Comparison of ENCODE assay signal across 12 cellular contexts in genomic region chr5:176540476-176540899, GRCh38. TPM values are rescaled to one million over a fixed set of nuclear protein-coding genes. Genes with fewer than 3 reads are reported as not detected.
A peak's percentile ranks its signal among the peaks of the same experiment; 100 is the strongest.
DNase-seq lines count a peak whose midpoint lies in the region; ATAC-seq and TF ChIP-seq lines count a peak whose summit lies in the region.
"Had no signal": no experiment of that assay in that cellular context is flagged by ENCODE, and none has a peak within 500 bp of the region (broad histone marks: within the 10 kb centered on the region; RNA-seq: fewer than 3 reads in every experiment).

No MANE protein-coding gene starts in this region.

- H3K4me1 ChIP-seq in spleen: peaks cover 31 to 81% (median 70%) of the 10 kb centered on the region in 6 donors
- H3K4me1 ChIP-seq in BE2C: peaks cover 10% of the 10 kb centered on the region
- peaks cover 31% of the 10 kb centered on the region for H3K4me1 ChIP-seq in HAP-1

- peaks cover 59% of the 10 kb centered on the region for H3K4me1 Mint-ChIP-seq in activated T-cell treated with anti-CD3 and anti-CD28 coated beads, Interleukin-2, amount 50 U/mL, for 4 hours (ENCODE audit: low read depth)
- peaks cover 49 to 59% of the 10 kb centered on the region in 2 donors for H3K4me1 Mint-ChIP-seq in effector memory CD8-positive, alpha-beta T cell (ENCODE audit: low read depth in 2 of 2)

- H3K27me3 ChIP-seq in spleen (replicated peaks in 1 of 7) (no peaks in the 10 kb centered on the region), BE2C (no peaks in the 10 kb centered on the region), HAP-1 (ENCODE audit: low read depth) (no peaks in the 10 kb centered on the region)
- H3K27me3 ChIP-seq: right atrium auricular region, tibial nerve had no signal

- intact Hi-C loops in spleen (cut with DNase I; ENCODE audit: low total_unique reads): no loop called here

- no peak overlapping the region for H3K4me3 ChIP-seq in SK-N-MC
- H3K4me3 ChIP-seq in spleen: peak overlapping the region in 1 of 8 donors; percentile 93
- no peak overlapping the region for H3K4me3 ChIP-seq in BE2C (ENCODE audit: low read depth, low read length)
- no peak overlapping the region for H3K4me3 ChIP-seq in HAP-1
- H3K4me3 ChIP-seq: right atrium auricular region, tibial nerve had no signal

- no peak for DNase-seq in activated T-cell treated with anti-CD3 and anti-CD28 coated beads, Interleukin-2, amount 50 U/mL, for 4 hours
- DNase-seq in activated T-cell treated with anti-CD3 and anti-CD28 coated beads, Interleukin-2, amount 50 U/mL, for 1 hour: no peak
- no peak for DNase-seq in SK-N-MC (ENCODE audit: low read depth, low spot score)
- DNase-seq in effector memory CD8-positive, alpha-beta T cell: no peak
- DNase-seq in spleen: no peak
- no peak for DNase-seq in BE2C
- no peak for DNase-seq in NCI-H2227 (lab: John Stamatoyannopoulos, UW; ENCODE audit: unreplicated experiment)
- no peak for DNase-seq in HAP-1 (ENCODE audit: low spot score in 2 of 2)
- DNase-seq: NCI-H510A treated with DMSO at 0.1 percent for 48 hours had no signal

- no peak for ATAC-seq in activated T-cell treated with anti-CD3 and anti-CD28 coated beads, Interleukin-2, amount 50 U/mL, for 4 hours
- ATAC-seq in effector memory CD8-positive, alpha-beta T cell (replicated peaks): no peak

- H3K27ac ChIP-seq in SK-N-MC: peak overlapping the region; percentile 81
- peak overlapping the region in 7 of 8 donors; percentile 89 to 100 (median 95) for H3K27ac ChIP-seq in spleen

- peak overlapping the region; percentile 46 for H3K4me3 Mint-ChIP-seq in activated T-cell treated with anti-CD3 and anti-CD28 coated beads, Interleukin-2, amount 50 U/mL, for 4 hours
- peak overlapping the region; percentile 89 to 91 for H3K4me3 Mint-ChIP-seq in effector memory CD8-positive, alpha-beta T cell

- in situ Hi-C loops in HAP-1 (cut with MboI; ENCODE audit: low sequenced_read_pairs): loop anchor here (10.0 kb wide), 1 partner anchor 126 kb away; the partner anchor contains the start of gene CLTB

- H3K36me3 ChIP-seq in SK-N-MC (ENCODE audit: insufficient read depth, low read length) (peaks cover 2% of the 10 kb centered on the region; the same call in 1 of the 2 replicates), spleen (no peaks in the 10 kb centered on the region), BE2C (no peaks in the 10 kb centered on the region; the same call in 1 of the 2 replicates), HAP-1 (replicated peaks) (no peaks in the 10 kb centered on the region)
- H3K36me3 ChIP-seq: right atrium auricular region, tibial nerve had no signal

- H3K36me3 Mint-ChIP-seq in activated T-cell treated with anti-CD3 and anti-CD28 coated beads, Interleukin-2, amount 50 U/mL, for 4 hours (ENCODE audit: insufficient read depth): no peaks in the 10 kb centered on the region
- peaks cover 51% of the 10 kb centered on the region for H3K36me3 Mint-ChIP-seq in effector memory CD8-positive, alpha-beta T cell (ENCODE audit: insufficient read depth)

- H3K9me3 Mint-ChIP-seq in activated T-cell treated with anti-CD3 and anti-CD28 coated beads, Interleukin-2, amount 50 U/mL, for 4 hours: no peaks in the 10 kb centered on the region
- H3K9me3 Mint-ChIP-seq in effector memory CD8-positive, alpha-beta T cell: no peaks in the 10 kb centered on the region

- no peak for TF ChIP-seq CTCF in spleen (IDR thresholded peaks at IDR 0.05 in 8 of 11, conservative IDR thresholded peaks at IDR 0.05 in 3 of 11)
- TF ChIP-seq CTCF in BE2C (IDR thresholded peaks at IDR 0.05; ENCODE audit: low read depth, low read length): no peak

- peak overlapping the region; percentile 60 for H3K9ac ChIP-seq in SK-N-MC (ENCODE audit: insufficient read length)

- 65 to 92% (median 80%) methylated on average over 8 of the region's 8 CpGs for WGBS in spleen, 5 donors

- H3K27ac Mint-ChIP-seq in effector memory CD8-positive, alpha-beta T cell: peak overlapping the region; percentile 92 to 98

- H3K9me3 ChIP-seq in SK-N-MC (ENCODE audit: low read depth, low read length): no peaks in the 10 kb centered on the region
- no peaks in the 10 kb centered on the region for H3K9me3 ChIP-seq in spleen
- H3K9me3 ChIP-seq in BE2C: no peaks in the 10 kb centered on the region
- no peaks in the 10 kb centered on the region for H3K9me3 ChIP-seq in HAP-1
- H3K9me3 ChIP-seq: right atrium auricular region, tibial nerve had no signal

- no peaks in the 10 kb centered on the region for H3K27me3 Mint-ChIP-seq in activated T-cell treated with anti-CD3 and anti-CD28 coated beads, Interleukin-2, amount 50 U/mL, for 4 hours (ENCODE audit: low read depth)
- no peaks in the 10 kb centered on the region for H3K27me3 Mint-ChIP-seq in effector memory CD8-positive, alpha-beta T cell

- TF ChIP-seq POLR2A in spleen (IDR thresholded peaks at IDR 0.05): no peak

RNA-seq across cellular contexts. Expression of gene RNF44, which starts 3.3 kb away (rescaled TPM):
- 10 to 100 TPM; 55.0 to 58.5 (median 58.4) TPM for total RNA-seq in activated T-cell treated with anti-CD3 and anti-CD28 coated beads, Interleukin-2, amount 50 U/mL, for 4 hours
- 100 to 1,000 TPM in 6 of 7 donors, 10 to 100 TPM in 1; 75.1 to 143 (median 121) TPM for total RNA-seq in spleen
- polyA plus RNA-seq in spleen: 10 to 100 TPM; 28.0 to 82.1 (median 44.4) TPM
- 156 TPM for polyA plus RNA-seq in BE2C (2012; ENCODE audit: insufficient read depth, insufficient read length, low read depth)

RNA-seq across cellular contexts. Expression of gene CDHR2, which starts 8.7 kb away (rescaled TPM):
- total RNA-seq in activated T-cell treated with anti-CD3 and anti-CD28 coated beads, Interleukin-2, amount 50 U/mL, for 4 hours: under 1 TPM; 0.29 to 0.43 (median 0.33) TPM
- 1 to 10 TPM in 1 of 7 donors, under 1 TPM in 4, not detected in 2; 0.17 to 1.4 (median 0.54) TPM for total RNA-seq in spleen
- under 1 TPM; 0.02 to 0.26 (median 0.10) TPM for polyA plus RNA-seq in spleen
- polyA plus RNA-seq in BE2C (2012; ENCODE audit: insufficient read depth, insufficient read length, low read depth): 7.5 TPM
- total RNA-seq: epithelial cell of proximal tubule, tibial nerve had no signal
